23 cellular contexts compared by ENCODE assay signal in the genomic region with DNA sequence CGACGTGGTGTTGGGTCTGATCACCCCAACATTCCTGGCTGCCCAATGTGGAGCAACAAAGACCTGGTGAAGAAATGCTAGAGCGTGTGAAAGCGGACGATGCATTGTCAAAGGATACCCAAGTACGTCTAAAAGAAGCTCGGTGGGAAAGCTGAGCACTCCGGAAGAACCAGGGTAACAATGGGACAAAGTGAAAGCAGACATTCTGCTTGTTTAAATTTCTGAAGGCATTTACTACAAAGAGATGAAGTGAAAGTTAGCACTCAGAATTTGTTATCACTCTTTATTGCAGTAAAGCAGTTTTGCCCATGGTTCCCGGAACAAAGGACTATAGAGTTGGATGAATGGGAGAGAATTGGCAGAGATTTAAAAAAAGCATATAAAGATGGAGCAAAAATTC.
"Had no signal": no experiment of that assay in that cellular context is flagged by ENCODE, and none has a peak within 500 bp of the region (broad histone marks: within the 10 kb centered on the region; RNA-seq: fewer than 3 reads in every experiment).

No MANE protein-coding gene starts in this region.

- H3K4me1 ChIP-seq: body of pancreas had no signal

- H3K27ac ChIP-seq: body of pancreas, KMS-11, SK-N-MC, VCaP had no signal

- H3K4me3 ChIP-seq: body of pancreas, MG63, SK-N-MC had no signal

- H3K9me3 ChIP-seq: body of pancreas, MG63 had no signal

- FAIRE-seq: bronchial epithelial cell had no signal

- H3K36me3 ChIP-seq: MG63 had no signal

- DNase-seq: activated CD4-positive, CD25-positive, alpha-beta regulatory T cell; activated CD8-positive, alpha-beta memory T cell treated with anti-CD3 and anti-CD28 coated beads, Interleukin-2, amount 50 U/mL, for 4 hours; activated CD8-positive, alpha-beta T cell treated with anti-CD3 and anti-CD28 coated beads for 36 hours; activated gamma-delta T cell treated with Interleukin-2 at 50 U/mL for 16 hours; activated naive CD4-positive, alpha-beta T cell treated with anti-CD3 and anti-CD28 coated beads, Interleukin-2, amount 10 ng/mL, durations not matched to agents 7 days and 5 days; activated naive CD8-positive, alpha-beta T cell treated with anti-CD3 and anti-CD28 coated beads for 36 hours; activated T-cell treated with anti-CD3 and anti-CD28 coated beads, Interleukin-2, amount 50 U/mL, for 72 hours; anterior cingulate cortex; body of pancreas; central memory CD4-positive, alpha-beta T cell; MG63; MV-4-11; NCI-H1092 treated with DMSO at 0.1 percent for 48 hours; NCI-H1436; NCI-H1694 treated with DMSO at 0.1 percent for 48 hours; NCI-H2029 treated with DMSO at 0.1 percent for 48 hours; NCI-H524; RPMI8226; T-cell had no signal

- H3K27me3 ChIP-seq: body of pancreas, MG63 had no signal
